In genomic region chr5:170149206-170149515, GRCh38 we compare ENCODE assay signal across 28 cellular contexts. TPM values are rescaled to one million over a fixed set of nuclear protein-coding genes. Genes with fewer than 3 reads are reported as not detected.
"Had no signal": no experiment of that assay in that cellular context is flagged by ENCODE, and none has a peak within 500 bp of the region (broad histone marks: within the 10 kb centered on the region; RNA-seq: fewer than 3 reads in every experiment).

No MANE protein-coding gene starts in this region.

- H3K36me3 Mint-ChIP-seq: naive thymus-derived CD4-positive, alpha-beta T cell; stimulated activated memory B cell treated with anti-CD40 and anti-IgM and Interleukin-4, amounts not matched to agents 10 μg/mL and 1 μg/mL and 100 μg/mL, for 72 hours had no signal

- H3K27ac ChIP-seq: coronary artery, hepatocyte, left ventricle myocardium inferior, lower lobe of right lung, ovary, prostate gland, spleen, tibial artery, upper lobe of right lung, vagina had no signal

- H3K4me1 ChIP-seq: lower lobe of right lung, prostate gland, vagina had no signal

- H3K9me3 Mint-ChIP-seq: naive thymus-derived CD4-positive, alpha-beta T cell; neural crest cell; stimulated activated memory B cell treated with anti-CD40 and anti-IgM and Interleukin-4, amounts not matched to agents 10 μg/mL and 1 μg/mL and 100 μg/mL, for 72 hours; stimulated activated naive CD8-positive, alpha-beta T cell treated with anti-CD3 and anti-CD28 coated beads, Interleukin-15, Interleukin-2, amounts not matched to agents 100 ng/mL and 50 ng/mL, for 24 hours had no signal

- H3K27ac Mint-ChIP-seq: naive thymus-derived CD4-positive, alpha-beta T cell; stimulated activated memory B cell treated with anti-CD40 and anti-IgM and Interleukin-4, amounts not matched to agents 10 μg/mL and 1 μg/mL and 100 μg/mL, for 72 hours; stimulated activated naive CD8-positive, alpha-beta T cell treated with anti-CD3 and anti-CD28 coated beads, Interleukin-15, Interleukin-2, amounts not matched to agents 100 ng/mL and 50 ng/mL, for 24 hours had no signal

- H3K9me3 ChIP-seq: left ventricle myocardium inferior, lower lobe of right lung, ovary, prostate gland, spleen, tibial artery, upper lobe of right lung, vagina had no signal

- H3K4me1 Mint-ChIP-seq: naive thymus-derived CD4-positive, alpha-beta T cell; stimulated activated memory B cell treated with anti-CD40 and anti-IgM and Interleukin-4, amounts not matched to agents 10 μg/mL and 1 μg/mL and 100 μg/mL, for 72 hours had no signal

- H3K4me3 ChIP-seq: coronary artery, hepatocyte, left ventricle myocardium inferior, lower lobe of right lung, ovary, prostate gland, spleen, tibial artery, upper lobe of right lung, vagina had no signal

- H3K4me3 Mint-ChIP-seq: naive thymus-derived CD4-positive, alpha-beta T cell; neural crest cell; stimulated activated memory B cell treated with anti-CD40 and anti-IgM and Interleukin-4, amounts not matched to agents 10 μg/mL and 1 μg/mL and 100 μg/mL, for 72 hours; stimulated activated naive CD8-positive, alpha-beta T cell treated with anti-CD3 and anti-CD28 coated beads, Interleukin-15, Interleukin-2, amounts not matched to agents 100 ng/mL and 50 ng/mL, for 24 hours had no signal

- ATAC-seq: left cardiac atrium; lower lobe of right lung; naive thymus-derived CD4-positive, alpha-beta T cell; sciatic nerve; stimulated activated memory B cell treated with anti-CD40 and anti-IgM and Interleukin-4, amounts not matched to agents 10 μg/mL and 1 μg/mL and 100 μg/mL, for 72 hours; upper lobe of right lung had no signal

- H3K27me3 Mint-ChIP-seq: naive thymus-derived CD4-positive, alpha-beta T cell; stimulated activated naive CD8-positive, alpha-beta T cell treated with anti-CD3 and anti-CD28 coated beads, Interleukin-15, Interleukin-2, amounts not matched to agents 100 ng/mL and 50 ng/mL, for 24 hours had no signal

- DNase-seq: effector CD8-positive, alpha-beta T cell; foreskin melanocyte; kidney; left cardiac atrium; left ventricle myocardium inferior; lower lobe of right lung; mesenchymal stem cell; naive thymus-derived CD4-positive, alpha-beta T cell; ovary; spleen; stimulated activated CD4-positive, alpha-beta T cell treated with anti-CD3 and anti-CD28 coated beads, Interleukin-15, amount 100 ng/mL, for 24 hours; stimulated activated CD4-positive, alpha-beta T cell treated with anti-CD3 and anti-CD28 coated beads, Interleukin-1b, Interleukin-23, amount 100 ng/mL, for 48 hours; stimulated activated CD4-positive, alpha-beta T cell treated with anti-CD3 and anti-CD28 coated beads, Interleukin-4, amount 100 ng/mL, for 24 hours; tibial artery; upper lobe of right lung had no signal

- H3K27me3 ChIP-seq: hepatocyte, ovary, tibial artery, upper lobe of right lung, vagina had no signal

- H3K36me3 ChIP-seq: left ventricle myocardium inferior, lower lobe of right lung, ovary, prostate gland, spleen, tibial artery, upper lobe of right lung, vagina had no signal

RNA-seq across cellular contexts. Expression of gene FOXI1, which starts 43.5 kb away (rescaled TPM):
- total RNA-seq: dermis microvascular lymphatic vessel endothelial cell, hepatocyte, left cardiac atrium, left ventricle myocardium inferior, lower lobe of right lung, neural crest cell, ovary, renal cortical epithelial cell, sciatic nerve, skeletal muscle tissue, spleen, temporal lobe, upper lobe of right lung, vagina had no signal
- polyA plus RNA-seq: esophagus; hepatocyte; naive thymus-derived CD4-positive, alpha-beta T cell; ovary; spleen had no signal
